In genomic region chr17:38747385-38748328, GRCh38 we compare ENCODE assay signal across 6 cellular contexts. TPM values are rescaled to one million over a fixed set of nuclear protein-coding genes. Genes with fewer than 3 reads are reported as not detected.
DNase-seq lines count a peak whose midpoint lies in the region; ATAC-seq and TF ChIP-seq lines count a peak whose summit lies in the region.

No MANE protein-coding gene starts in this region.

- H3K4me3 ChIP-seq in GM12864 (ENCODE audit: low read depth, low read length) (peak overlapping the region; percentile 86), SJSA1 (peak overlapping the region; percentile 88), iPS-18c (ENCODE audit: insufficient read depth, low read depth, low read length) (peak overlapping the region; percentile 96)

- peak overlapping the region; percentile 58 for H3K27ac ChIP-seq in SJSA1

- DNase-seq in GM12864 (ENCODE audit: low read depth) (no peak), SJSA1 (ENCODE audit: low read depth in 1 of 2, low spot score in 2 of 2) (peak in 1 of 2 experiments; percentile 34), NOMO-1 treated with dmso at 0.1 percent for 144 hours (lab: John Stamatoyannopoulos, UW; ENCODE audit: unreplicated experiment) (no peak), HuH-7.5 (ENCODE audit: low spot score) (no peak)

- peak; percentile 20 for TF ChIP-seq CTCF in GM12864 (IDR thresholded peaks at IDR 0.05; ENCODE audit: low read depth, low read length, missing control alignments)

- peaks cover 16% of the 10 kb centered on the region for H3K36me3 ChIP-seq in SJSA1

- H3K4me1 ChIP-seq in SJSA1 (replicated peaks), result peaks cover 34% of the 10 kb centered on the region

- H3K27me3 ChIP-seq in SJSA1 (replicated peaks), result no peaks in the 10 kb centered on the region

- no peak for ATAC-seq in GM21381 (IDR thresholded peaks at IDR 0.05; ENCODE audit: unreplicated experiment)

- H3K9me3 ChIP-seq in SJSA1 (replicated peaks) (no peaks in the 10 kb centered on the region), iPS-18c (ENCODE audit: control insufficient read depth, insufficient read depth, low read length) (peaks cover 5% of the 10 kb centered on the region)

RNA-seq across cellular contexts. Expression of gene PCGF2, which starts 0.5 kb away (rescaled TPM):
- total RNA-seq in SJSA1 (2014; rRNA removed; shearing (Covaris generic)), result 3.6 and 4.2 TPM in 2 replicates

RNA-seq across cellular contexts. Expression of gene PSMB3, which starts 4.9 kb away (rescaled TPM):
- total RNA-seq in SJSA1 (2014; rRNA removed; shearing (Covaris generic)), result 297 and 448 TPM in 2 replicates

RNA-seq across cellular contexts. Expression of gene CISD3, which starts 17.5 kb away (rescaled TPM):
- total RNA-seq in SJSA1 (2014; rRNA removed; shearing (Covaris generic)), result 2.2 and 6.1 TPM in 2 replicates

RNA-seq across cellular contexts. Expression of gene MLLT6, which starts 42.6 kb away (rescaled TPM):
- total RNA-seq in SJSA1 (2014; rRNA removed; shearing (Covaris generic)), result 8.6 and 11.7 TPM in 2 replicates

RNA-seq across cellular contexts. Expression of gene PIP4K2B, which starts 51.7 kb away (rescaled TPM):
- 37.0 and 47.9 TPM in 2 replicates for total RNA-seq in SJSA1 (2014; rRNA removed; shearing (Covaris generic))
